14 cellular contexts compared by ENCODE assay signal in the genomic region with DNA sequence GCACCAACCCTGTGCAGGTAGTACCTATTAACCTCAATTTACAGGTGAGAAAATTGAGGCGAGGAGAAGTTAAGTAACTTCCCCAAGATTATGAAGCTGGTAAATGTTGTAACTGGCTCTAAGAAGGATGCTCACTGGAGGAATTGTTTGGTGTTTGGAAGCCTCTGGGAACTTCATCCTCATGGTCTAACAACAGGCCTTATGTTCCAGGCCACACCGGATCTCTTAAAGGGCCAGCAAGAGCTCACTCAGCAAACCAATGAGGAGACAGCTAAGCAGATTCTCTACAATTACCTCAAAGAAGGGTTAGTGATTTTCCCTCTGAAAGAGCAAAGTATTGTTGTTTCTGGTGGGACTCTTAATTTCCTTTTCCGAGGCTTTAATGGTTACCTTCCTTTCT.
"Had no signal": no experiment of that assay in that cellular context is flagged by ENCODE, and none has a peak within 500 bp of the region (broad histone marks: within the 10 kb centered on the region; RNA-seq: fewer than 3 reads in every experiment).

No MANE protein-coding gene starts in this region.

- H3K9me3 Mint-ChIP-seq: activated naive CD8-positive, alpha-beta T cell treated with anti-CD3 and anti-CD28 coated beads, Interleukin-2, amount 10 ng/mL, durations not matched to agents 7 days and 5 days; central memory CD8-positive, alpha-beta T cell; memory B cell had no signal

- H3K27ac ChIP-seq: transverse colon, WERI-Rb-1 had no signal

- H3K27ac Mint-ChIP-seq: activated CD8-positive, alpha-beta T cell treated with anti-CD3 and anti-CD28 coated beads, Interleukin-2, amount 10 ng/mL, durations not matched to agents 7 days and 5 days; activated naive CD8-positive, alpha-beta T cell treated with anti-CD3 and anti-CD28 coated beads, Interleukin-2, amount 10 ng/mL, durations not matched to agents 7 days and 5 days; memory B cell had no signal

- H3K9me3 ChIP-seq: pancreas, transverse colon had no signal

- H3K4me3 Mint-ChIP-seq: activated CD8-positive, alpha-beta T cell treated with anti-CD3 and anti-CD28 coated beads, Interleukin-2, amount 10 ng/mL, durations not matched to agents 7 days and 5 days; activated naive CD8-positive, alpha-beta T cell treated with anti-CD3 and anti-CD28 coated beads, Interleukin-2, amount 10 ng/mL, durations not matched to agents 7 days and 5 days; central memory CD8-positive, alpha-beta T cell; memory B cell had no signal

- H3K36me3 Mint-ChIP-seq: activated naive CD8-positive, alpha-beta T cell treated with anti-CD3 and anti-CD28 coated beads, Interleukin-2, amount 10 ng/mL, durations not matched to agents 7 days and 5 days; memory B cell had no signal

- H3K4me1 Mint-ChIP-seq: activated naive CD8-positive, alpha-beta T cell treated with anti-CD3 and anti-CD28 coated beads, Interleukin-2, amount 10 ng/mL, durations not matched to agents 7 days and 5 days; central memory CD8-positive, alpha-beta T cell had no signal

- DNase-seq: activated CD4-positive, alpha-beta T cell treated with anti-CD3 and anti-CD28 coated beads for 4 hours; activated CD8-positive, alpha-beta memory T cell treated with anti-CD3 and anti-CD28 coated beads, Interleukin-2, amount 50 U/mL, for 48 hours; activated CD8-positive, alpha-beta T cell treated with anti-CD3 and anti-CD28 coated beads, Interleukin-2, amount 10 ng/mL, durations not matched to agents 7 days and 5 days; activated naive CD8-positive, alpha-beta T cell treated with anti-CD3 and anti-CD28 coated beads, Interleukin-2, amount 10 ng/mL, durations not matched to agents 7 days and 5 days; aorta; effector memory CD4-positive, alpha-beta T cell; erythroblast; left colon; pancreas; transverse colon; WERI-Rb-1 had no signal

- H3K36me3 ChIP-seq: transverse colon had no signal

- ATAC-seq: activated CD8-positive, alpha-beta T cell treated with anti-CD3 and anti-CD28 coated beads, Interleukin-2, amount 10 ng/mL, durations not matched to agents 7 days and 5 days had no signal

- H3K27me3 ChIP-seq: pancreas, transverse colon had no signal

- H3K4me3 ChIP-seq: pancreas, transverse colon had no signal

- FAIRE-seq: pancreas, small intestine had no signal
